ENCODE assay signal across 1 cellular context in the genomic region with DNA sequence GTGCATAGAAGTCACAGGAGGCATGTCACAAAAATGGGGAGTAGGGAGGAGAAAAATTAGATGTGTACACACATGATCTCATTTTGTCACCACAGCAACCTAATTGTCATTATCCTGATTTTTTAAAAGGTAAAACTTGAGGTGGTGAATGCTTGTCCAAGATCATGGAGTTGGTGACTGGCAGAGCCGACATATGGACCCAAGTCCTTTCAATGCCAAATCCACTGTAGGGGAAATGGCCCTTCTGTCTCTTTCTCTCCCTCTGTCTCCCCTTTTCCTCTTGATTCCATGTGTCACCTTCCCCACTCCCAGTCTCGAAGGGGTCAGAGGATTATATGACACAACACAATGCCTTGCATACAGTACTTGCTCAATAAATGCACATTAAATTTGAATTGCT.
TF ChIP-seq lines count a peak whose summit lies in the region.

No MANE protein-coding gene starts in this region.

TF ChIP-seq in endothelial cell of umbilical vein, 7 proteins besides CTCF, POLR2A, EP300 and RAD21 (continued from another document):
- no peak for TF ChIP-seq GATA2 (IDR thresholded peaks at IDR 0.05; ENCODE audit: insufficient read depth, insufficient read length, low read depth, low read length)
